ENCODE assay signal across 2 cellular contexts in genomic region chr15:62446984-62447383, GRCh38.
TF ChIP-seq lines count a peak whose summit lies in the region.

No MANE protein-coding gene starts in this region.

TF ChIP-seq in A549, 52 proteins besides CTCF, POLR2A, EP300 and RAD21:
- peak; percentile 56 for TF ChIP-seq ZC3H11A (IDR thresholded peaks at IDR 0.05)
- no peak for TF ChIP-seq ZNF302 (CRISPR knock-in tag; IDR thresholded peaks at IDR 0.05)
TF ChIP-seq in A549: peak in this region for 1.

TF ChIP-seq in IMR-90, 13 proteins besides CTCF, POLR2A, EP300 and RAD21:
- TF ChIP-seq CEBPB (IDR thresholded peaks at IDR 0.05; ENCODE audit: low read depth, low read length) (no peak), MAZ (IDR thresholded peaks at IDR 0.05; ENCODE audit: borderline replicate concordance, low read depth, low read length) (no peak), CHD1 (IDR thresholded peaks at IDR 0.05; ENCODE audit: low read depth, low read length) (no peak), RFX5 (IDR thresholded peaks at IDR 0.05; ENCODE audit: low read depth, low read length) (no peak), RCOR1 (IDR thresholded peaks at IDR 0.05; ENCODE audit: insufficient replicate concordance, low read length) (no peak), BHLHE40 (IDR thresholded peaks at IDR 0.05; ENCODE audit: low read depth, low read length) (no peak), NFE2L2 (IDR thresholded peaks at IDR 0.05; ENCODE audit: low read depth, low read length) (no peak), SMC3 (IDR thresholded peaks at IDR 0.05; ENCODE audit: low read depth, low read length) (no peak), MXI1 (IDR thresholded peaks at IDR 0.05; ENCODE audit: borderline replicate concordance, low read depth, low read length) (no peak), MAFK (IDR thresholded peaks at IDR 0.05; ENCODE audit: low read depth, low read length) (no peak), FOS (IDR thresholded peaks at IDR 0.05; ENCODE audit: low read depth, low read length) (no peak)
- TF ChIP-seq, protein P1, sequence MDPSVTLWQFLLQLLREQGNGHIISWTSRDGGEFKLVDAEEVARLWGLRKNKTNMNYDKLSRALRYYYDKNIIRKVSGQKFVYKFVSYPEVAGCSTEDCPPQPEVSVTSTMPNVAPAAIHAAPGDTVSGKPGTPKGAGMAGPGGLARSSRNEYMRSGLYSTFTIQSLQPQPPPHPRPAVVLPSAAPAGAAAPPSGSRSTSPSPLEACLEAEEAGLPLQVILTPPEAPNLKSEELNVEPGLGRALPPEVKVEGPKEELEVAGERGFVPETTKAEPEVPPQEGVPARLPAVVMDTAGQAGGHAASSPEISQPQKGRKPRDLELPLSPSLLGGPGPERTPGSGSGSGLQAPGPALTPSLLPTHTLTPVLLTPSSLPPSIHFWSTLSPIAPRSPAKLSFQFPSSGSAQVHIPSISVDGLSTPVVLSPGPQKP (IDR thresholded peaks at IDR 0.05; ENCODE audit: borderline replicate concordance, low read depth, low read length): no peak
- TF ChIP-seq, protein P2, sequence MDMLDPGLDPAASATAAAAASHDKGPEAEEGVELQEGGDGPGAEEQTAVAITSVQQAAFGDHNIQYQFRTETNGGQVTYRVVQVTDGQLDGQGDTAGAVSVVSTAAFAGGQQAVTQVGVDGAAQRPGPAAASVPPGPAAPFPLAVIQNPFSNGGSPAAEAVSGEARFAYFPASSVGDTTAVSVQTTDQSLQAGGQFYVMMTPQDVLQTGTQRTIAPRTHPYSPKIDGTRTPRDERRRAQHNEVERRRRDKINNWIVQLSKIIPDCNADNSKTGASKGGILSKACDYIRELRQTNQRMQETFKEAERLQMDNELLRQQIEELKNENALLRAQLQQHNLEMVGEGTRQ (IDR thresholded peaks at IDR 0.05; ENCODE audit: low read depth, low read length): no peak
